Comparison of ENCODE assay signal across 8 cellular contexts in the genomic region with DNA sequence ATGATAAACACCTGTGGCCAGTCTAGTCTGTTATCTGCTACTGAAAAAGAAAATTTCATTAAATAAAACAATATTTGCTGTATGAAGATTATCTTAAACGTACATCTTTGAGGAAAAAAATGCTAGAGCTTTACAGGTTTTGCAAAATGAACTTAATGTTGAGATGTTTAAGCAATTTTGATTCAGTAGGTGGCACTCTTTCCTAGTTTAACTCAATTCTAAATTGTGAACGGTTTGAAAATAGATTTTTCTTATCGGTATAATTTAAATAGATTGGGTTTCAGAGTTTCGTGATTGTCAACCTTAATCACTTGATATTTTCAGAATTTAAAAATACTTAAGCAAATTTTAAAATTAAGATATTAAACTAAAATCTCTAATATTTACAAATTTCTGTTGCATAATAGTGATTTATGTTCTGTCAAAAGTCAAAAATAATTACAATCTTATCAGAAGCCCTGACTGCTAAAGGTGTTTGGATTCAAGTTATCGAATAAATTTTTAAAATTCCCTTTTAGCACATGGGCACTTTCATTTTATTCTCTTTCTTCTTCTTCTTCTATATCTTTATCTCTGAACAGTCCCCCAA. TPM values are rescaled to one million over a fixed set of nuclear protein-coding genes. Genes with fewer than 3 reads are reported as not detected.
DNase-seq lines count a peak whose midpoint lies in the region; ATAC-seq and TF ChIP-seq lines count a peak whose summit lies in the region.

No MANE protein-coding gene starts in this region.

- no peaks in the 10 kb centered on the region for H3K9me3 ChIP-seq in SK-N-SH

- WGBS in SK-N-SH (ENCODE audit: low lambda C conversion rate): under 1% methylated on average over 5 of the region's 5 CpGs

- no peak for TF ChIP-seq EP300 in SK-N-SH (IDR thresholded peaks at IDR 0.05; ENCODE audit: borderline replicate concordance in 1 of 2, low read depth in 1 of 2, low read length in 1 of 2)

- H3K27ac ChIP-seq in KMS-11 (peak overlapping the region; percentile 86; the same call in 1 of the 2 replicates), SK-N-SH (ENCODE audit: low read depth in 2 of 2, low read length in 1 of 2) (no peak overlapping the region)

- DNase-seq in DMS114 treated with DMSO at 0.1 percent for 48 hours (lab: John Stamatoyannopoulos, UW; ENCODE audit: unreplicated experiment): peak; percentile 62
- peak; percentile 34 for DNase-seq in SK-N-SH
- peak; percentile 30 for DNase-seq in fibroblast of gingiva (ENCODE audit: low read depth)
- DNase-seq in putamen (ENCODE audit: low spot score): peak; percentile 17

- H4K20me1 ChIP-seq in KMS-11 (ENCODE audit: insufficient read depth) (no peaks in the 10 kb centered on the region), SK-N-SH (ENCODE audit: insufficient read depth) (no peaks in the 10 kb centered on the region)

- H3F3A ChIP-seq in SK-N-SH (replicated peaks; ENCODE audit: insufficient read depth): no peaks in the 10 kb centered on the region

- no peak overlapping the region for H3K9ac ChIP-seq in KMS-11
- no peak overlapping the region for H3K9ac ChIP-seq in SK-N-SH

- CTCF ChIA-PET in SK-N-SH (lab: Yijun Ruan, JAX): interaction anchor here (0.6 to 3.7 kb wide), 26 partner anchors 10 to 752 kb away, joined by 3 to 20 read pairs (median 4); no protein-coding TSS in a partner anchor

- peaks cover 34% of the 10 kb centered on the region for H3K4me1 ChIP-seq in KMS-11 (ENCODE audit: low read depth, poor library complexity, severe bottlenecking)
- no peaks in the 10 kb centered on the region for H3K4me1 ChIP-seq in SK-N-SH (ENCODE audit: control insufficient read depth in 1 of 2, insufficient read depth in 2 of 2, low read depth in 1 of 2, low read length in 1 of 2)

- peak overlapping the region; percentile 47 for H3K4me2 ChIP-seq in KMS-11
- no peak overlapping the region for H3K4me2 ChIP-seq in SK-N-SH

- no peak overlapping the region for H3K4me3 ChIP-seq in KMS-11 (IDR thresholded peaks at IDR 0.05; ENCODE audit: insufficient read depth, low read depth, low read length)
- no peak overlapping the region for H3K4me3 ChIP-seq in SK-N-SH (ENCODE audit: low read depth in 2 of 2, low read length in 1 of 2)

- H3K27me3 ChIP-seq in KMS-11 (ENCODE audit: insufficient read depth, low read depth) (no peaks in the 10 kb centered on the region), SK-N-SH (ENCODE audit: insufficient read depth) (no peaks in the 10 kb centered on the region)

- POLR2A ChIA-PET in SK-N-SH (lab: Yijun Ruan, JAX): interaction anchor here (1.0 kb wide), 1 partner anchor 512 kb away, joined by 3 read pairs; no protein-coding TSS in a partner anchor

- H3K79me2 ChIP-seq in KMS-11 (ENCODE audit: insufficient read depth, low read depth) (no peaks in the 10 kb centered on the region), SK-N-SH (ENCODE audit: insufficient read depth) (no peaks in the 10 kb centered on the region)

- H2AFZ ChIP-seq in KMS-11 (ENCODE audit: low read depth): peak overlapping the region; percentile 81
- H2AFZ ChIP-seq in SK-N-SH (ENCODE audit: low read depth): 0 out of 2 replicates have a peak overlapping the region, but pooled peaks have one; percentile 47

- TF ChIP-seq CTCF in KMS-11 (conservative IDR thresholded peaks at IDR 0.05; ENCODE audit: low read depth, low read length): no peak; the same call in 1 of the 2 replicates
- peak; percentile 70 for TF ChIP-seq CTCF in SK-N-SH (IDR thresholded peaks at IDR 0.05)

- H3K36me3 ChIP-seq in KMS-11 (ENCODE audit: insufficient read depth): no peaks in the 10 kb centered on the region
- H3K36me3 ChIP-seq in SK-N-SH (replicated peaks in 1 of 2; ENCODE audit: control insufficient read depth in 1 of 2, insufficient read depth in 2 of 2, low read length in 1 of 2): no peaks in the 10 kb centered on the region

- TF ChIP-seq RAD21 in SK-N-SH (IDR thresholded peaks at IDR 0.05; ENCODE audit: low read length): peak; percentile 78

- ATAC-seq in GM18907 (IDR thresholded peaks at IDR 0.05; ENCODE audit: unreplicated experiment): no peak
- no peak for ATAC-seq in HG02798 (IDR thresholded peaks at IDR 0.05; ENCODE audit: poor library complexity, unreplicated experiment)
- ATAC-seq in HG03354 (IDR thresholded peaks at IDR 0.05; ENCODE audit: poor library complexity, severe bottlenecking, unreplicated experiment): no peak

- H3K9me2 ChIP-seq in SK-N-SH: no peaks in the 10 kb centered on the region

TF ChIP-seq in SK-N-SH, 30 proteins besides CTCF, POLR2A, EP300 and RAD21:
- TF ChIP-seq POLR2AphosphoS5 (IDR thresholded peaks at IDR 0.05; ENCODE audit: low read depth, low read length) (no peak), EZH2phosphoT487 (IDR thresholded peaks at IDR 0.05; ENCODE audit: borderline replicate concordance, low read depth) (no peak), SMC3 (IDR thresholded peaks at IDR 0.05; ENCODE audit: low read depth, low read length) (peak; percentile 42), SIN3A (IDR thresholded peaks at IDR 0.05; ENCODE audit: borderline replicate concordance, low read depth, low read length) (no peak), TCF12 (IDR thresholded peaks at IDR 0.05) (no peak)
- TF ChIP-seq, protein P1, sequence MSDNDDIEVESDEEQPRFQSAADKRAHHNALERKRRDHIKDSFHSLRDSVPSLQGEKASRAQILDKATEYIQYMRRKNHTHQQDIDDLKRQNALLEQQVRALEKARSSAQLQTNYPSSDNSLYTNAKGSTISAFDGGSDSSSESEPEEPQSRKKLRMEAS (IDR thresholded peaks at IDR 0.05; ENCODE audit: low read depth): no peak

RNA-seq across cellular contexts. Expression of a gene that starts 7.0 kb away (rescaled TPM):
- polyA plus RNA-seq in SK-N-SH (2012; rRNA removed): 16.5 and 19.8 TPM in 2 replicates
- polyA plus RNA-seq in SK-N-SH (2012; cell fraction: cytosol; rRNA removed): 10.3 and 10.5 TPM in 2 replicates
- 9.5 and 24.8 TPM in 2 replicates for polyA plus RNA-seq in SK-N-SH (2012; cell fraction: nucleus; rRNA removed)

RNA-seq across cellular contexts. Expression of a gene that starts 47.0 kb away (rescaled TPM):
- polyA plus RNA-seq in SK-N-SH (2012; rRNA removed): 48.9 and 54.3 TPM in 2 replicates
- 41.8 and 48.9 TPM in 2 replicates for polyA plus RNA-seq in SK-N-SH (2012; cell fraction: cytosol; rRNA removed)
- polyA plus RNA-seq in SK-N-SH (2012; cell fraction: nucleus; rRNA removed): 103 and 155 TPM in 2 replicates
